Comparison of ENCODE assay signal across 8 cellular contexts in the genomic region with DNA sequence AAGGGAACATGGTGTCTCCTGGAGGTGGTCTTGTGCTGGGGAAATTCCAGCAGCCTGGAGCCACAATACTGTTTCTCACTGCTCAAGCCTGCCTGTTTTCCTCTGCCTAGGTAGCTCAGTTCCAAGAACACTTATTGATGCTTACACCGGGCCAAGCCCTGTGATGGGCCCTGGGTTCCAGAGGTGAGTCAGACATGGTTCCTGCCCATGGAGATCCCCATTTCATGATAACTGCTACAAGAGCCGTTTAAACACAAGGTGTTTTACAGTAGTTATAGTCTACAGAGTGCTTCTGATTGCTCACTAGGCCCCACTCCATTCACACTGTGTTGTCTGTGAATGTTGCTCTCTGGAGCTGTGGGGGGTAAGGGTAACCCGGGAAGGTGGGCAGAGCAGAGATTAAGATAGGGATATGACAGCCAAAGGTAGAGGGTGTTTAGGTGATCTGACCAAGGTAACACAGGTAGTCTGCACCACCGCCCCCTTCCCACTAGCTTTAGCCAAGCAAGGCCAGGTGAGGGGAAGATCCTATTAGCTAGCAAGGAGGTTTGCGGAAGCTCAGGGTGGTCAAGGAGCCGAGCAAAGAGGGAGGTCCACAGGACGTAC. TPM values are rescaled to one million over a fixed set of nuclear protein-coding genes. Genes with fewer than 3 reads are reported as not detected.
DNase-seq lines count a peak whose midpoint lies in the region; ATAC-seq, FAIRE-seq and TF ChIP-seq lines count a peak whose summit lies in the region.

No MANE protein-coding gene starts in this region.

- peak overlapping the region; percentile 78 for H3K4me3 Mint-ChIP-seq in activated T-cell treated with anti-CD3 and anti-CD28 coated beads, Interleukin-2, amount 50 U/mL, for 4 hours
- peak overlapping the region; percentile 84 for H3K4me3 Mint-ChIP-seq in type B pancreatic cell

- no peak for TF ChIP-seq EP300 in GM12878 (IDR thresholded peaks at IDR 0.05; ENCODE audit: borderline replicate concordance in 1 of 2, control insufficient read depth in 1 of 2, low read depth in 2 of 2, low read length in 2 of 2)

- SMC1A ChIA-PET in GM12878 (lab: Charles Lee; ENCODE audit: uncharacterized antibody, unreplicated experiment): interaction anchor here (1.0 to 1.5 kb wide), 2 partner anchors 9 to 11 kb away, joined by 3 read pairs; no protein-coding TSS in a partner anchor

- no peak for DNase-seq in activated T-cell treated with anti-CD3 and anti-CD28 coated beads, Interleukin-2, amount 50 U/mL, for 4 hours
- DNase-seq in activated T-cell treated with anti-CD3 and anti-CD28 coated beads for 4 hours (no peak), GM12878 (ENCODE audit: low read depth, low spot score) (no peak), lower lobe of right lung (no peak), type B pancreatic cell (ENCODE audit: extremely low spot score, unreplicated experiment) (no peak), amniotic stem cell (lab: John Stamatoyannopoulos, UW) (no peak), D721Med (ENCODE audit: insufficient read length, low spot score) (no peak), NCI-H1092 (lab: John Stamatoyannopoulos, UW) (no peak)

- H3K9me3 ChIP-seq in GM12878 (replicated peaks; ENCODE audit: control insufficient read depth, insufficient read depth, low read length) (no peaks in the 10 kb centered on the region), lower lobe of right lung (no peaks in the 10 kb centered on the region)

- BruUV-seq in GM12878 (replicated peaks; lab: Mats Ljungman, UMichigan): no TSS peak

- 43% methylated on average over 7 of the region's 7 CpGs for WGBS in GM12878 (ENCODE audit: insufficient coverage, insufficient replicate concordance, low lambda C conversion rate, missing lambda C conversion rate)

- peak overlapping the region; percentile 40 for H3K27ac Mint-ChIP-seq in type B pancreatic cell

- H3K27ac ChIP-seq in GM12878 (ENCODE audit: control insufficient read depth, insufficient read depth): no peak overlapping the region
- H3K27ac ChIP-seq in lower lobe of right lung: peak overlapping the region; percentile 93

- H3K9me3 Mint-ChIP-seq in activated T-cell treated with anti-CD3 and anti-CD28 coated beads, Interleukin-2, amount 50 U/mL, for 4 hours: no peaks in the 10 kb centered on the region
- H3K9me3 Mint-ChIP-seq in type B pancreatic cell: no peaks in the 10 kb centered on the region

- peaks cover 23% of the 10 kb centered on the region for H3K4me1 Mint-ChIP-seq in activated T-cell treated with anti-CD3 and anti-CD28 coated beads, Interleukin-2, amount 50 U/mL, for 4 hours (ENCODE audit: low read depth)
- no peaks in the 10 kb centered on the region for H3K4me1 Mint-ChIP-seq in type B pancreatic cell (ENCODE audit: unreplicated experiment)

- in situ Hi-C loops in GM12878 (cut with MboI): no loop called here

- FAIRE-seq in GM12878 (lab: Jason Lieb, UNC) (no peak), D721Med (lab: Jason Lieb, UNC) (no peak)

- H3K27me3 Mint-ChIP-seq in activated T-cell treated with anti-CD3 and anti-CD28 coated beads, Interleukin-2, amount 50 U/mL, for 4 hours (ENCODE audit: low read depth): no peaks in the 10 kb centered on the region
- H3K27me3 Mint-ChIP-seq in type B pancreatic cell: peaks cover 67% of the 10 kb centered on the region

- RAD21 ChIA-PET in GM12878 (lab: Charles Lee; ENCODE audit: unreplicated experiment): no interaction called here

- H3K27me3 ChIP-seq in GM12878 (replicated peaks in 1 of 2; ENCODE audit: control insufficient read depth in 2 of 2, insufficient read depth in 2 of 2, low read length in 1 of 2): no peaks in the 10 kb centered on the region
- H3K27me3 ChIP-seq in lower lobe of right lung (ENCODE audit: low read depth): no peaks in the 10 kb centered on the region

- CTCF ChIA-PET in GM12878 (lab: Yijun Ruan, JAX): interaction anchor here (1.4 kb wide), 1 partner anchor 12 kb away, joined by 5 read pairs; no protein-coding TSS in a partner anchor

- no peaks in the 10 kb centered on the region for H4K20me1 ChIP-seq in GM12878 (ENCODE audit: control insufficient read depth, insufficient read depth)

- no peaks in the 10 kb centered on the region for H3K36me3 ChIP-seq in GM12878 (ENCODE audit: control insufficient read depth in 2 of 2, insufficient read depth in 2 of 2, low read length in 1 of 2)
- H3K36me3 ChIP-seq in lower lobe of right lung: no peaks in the 10 kb centered on the region

- no peaks in the 10 kb centered on the region; the same call in 1 of the 2 replicates for H3K4me1 ChIP-seq in GM12878 (ENCODE audit: control insufficient read depth, insufficient read depth, low read length)
- peaks cover 29% of the 10 kb centered on the region for H3K4me1 ChIP-seq in lower lobe of right lung

- peak overlapping the region; percentile 79 for H3K4me2 ChIP-seq in GM12878 (ENCODE audit: control insufficient read depth, insufficient read depth)

- TF ChIP-seq CTCF in GM12878 (IDR thresholded peaks at IDR 0.05 in 2 of 3, conservative IDR thresholded peaks at IDR 0.05 in 1 of 3; ENCODE audit: control insufficient read depth in 2 of 3, extremely low read depth in 1 of 3, insufficient read depth in 1 of 3, low read depth in 3 of 3, low read length in 3 of 3): no peak
- no peak for TF ChIP-seq CTCF in lower lobe of right lung (IDR thresholded peaks at IDR 0.05)
- TF ChIP-seq CTCF in type B pancreatic cell (conservative IDR thresholded peaks at IDR 0.05): no peak
- TF ChIP-seq CTCF in D721Med (IDR thresholded peaks at IDR 0.05; ENCODE audit: insufficient read depth, missing control alignments): no peak

- no peak overlapping the region for H3K9ac ChIP-seq in GM12878 (ENCODE audit: control insufficient read depth, insufficient read depth, low read length)

- TF ChIP-seq RAD21 in GM12878 (IDR thresholded peaks at IDR 0.05; ENCODE audit: insufficient read depth, low read depth, low read length): no peak

- no peak for TF ChIP-seq POLR2A in GM12878 (IDR thresholded peaks at IDR 0.05; ENCODE audit: low read depth, low read length)

- intact Hi-C loops in GM12878 (cut with micrococcal nuclease; ENCODE audit: unreplicated experiment): no loop called here
- intact Hi-C loops in lower lobe of right lung (cut with DNase I): no loop called here

- H2AFZ ChIP-seq in GM12878 (ENCODE audit: control insufficient read depth, low read depth, low read length): peak overlapping the region; percentile 77

- H3K4me3 ChIP-seq in GM12878: peak overlapping the region; percentile 59; the same call in 1 of the 2 replicates
- peak overlapping the region; percentile 92 for H3K4me3 ChIP-seq in lower lobe of right lung

- POLR2A ChIA-PET in GM12878 (lab: Charles Lee): no interaction called here

- H3K36me3 Mint-ChIP-seq in activated T-cell treated with anti-CD3 and anti-CD28 coated beads, Interleukin-2, amount 50 U/mL, for 4 hours (ENCODE audit: insufficient read depth): no peaks in the 10 kb centered on the region
- H3K36me3 Mint-ChIP-seq in type B pancreatic cell: no peaks in the 10 kb centered on the region

- ATAC-seq in activated T-cell treated with anti-CD3 and anti-CD28 coated beads, Interleukin-2, amount 50 U/mL, for 4 hours: peak; percentile 9 to 15
- no peak for ATAC-seq in GM12878
- peak in 1 of 2 donors; percentile 23 for ATAC-seq in lower lobe of right lung

- no peaks in the 10 kb centered on the region for H3K79me2 ChIP-seq in GM12878 (ENCODE audit: control insufficient read depth, insufficient read depth, low read length)

TF ChIP-seq in GM12878, 131 proteins besides CTCF, POLR2A, EP300 and RAD21 (continues in another document):
- no peak for TF ChIP-seq PML (IDR thresholded peaks at IDR 0.05; ENCODE audit: low read length)
- TF ChIP-seq, protein P1, sequence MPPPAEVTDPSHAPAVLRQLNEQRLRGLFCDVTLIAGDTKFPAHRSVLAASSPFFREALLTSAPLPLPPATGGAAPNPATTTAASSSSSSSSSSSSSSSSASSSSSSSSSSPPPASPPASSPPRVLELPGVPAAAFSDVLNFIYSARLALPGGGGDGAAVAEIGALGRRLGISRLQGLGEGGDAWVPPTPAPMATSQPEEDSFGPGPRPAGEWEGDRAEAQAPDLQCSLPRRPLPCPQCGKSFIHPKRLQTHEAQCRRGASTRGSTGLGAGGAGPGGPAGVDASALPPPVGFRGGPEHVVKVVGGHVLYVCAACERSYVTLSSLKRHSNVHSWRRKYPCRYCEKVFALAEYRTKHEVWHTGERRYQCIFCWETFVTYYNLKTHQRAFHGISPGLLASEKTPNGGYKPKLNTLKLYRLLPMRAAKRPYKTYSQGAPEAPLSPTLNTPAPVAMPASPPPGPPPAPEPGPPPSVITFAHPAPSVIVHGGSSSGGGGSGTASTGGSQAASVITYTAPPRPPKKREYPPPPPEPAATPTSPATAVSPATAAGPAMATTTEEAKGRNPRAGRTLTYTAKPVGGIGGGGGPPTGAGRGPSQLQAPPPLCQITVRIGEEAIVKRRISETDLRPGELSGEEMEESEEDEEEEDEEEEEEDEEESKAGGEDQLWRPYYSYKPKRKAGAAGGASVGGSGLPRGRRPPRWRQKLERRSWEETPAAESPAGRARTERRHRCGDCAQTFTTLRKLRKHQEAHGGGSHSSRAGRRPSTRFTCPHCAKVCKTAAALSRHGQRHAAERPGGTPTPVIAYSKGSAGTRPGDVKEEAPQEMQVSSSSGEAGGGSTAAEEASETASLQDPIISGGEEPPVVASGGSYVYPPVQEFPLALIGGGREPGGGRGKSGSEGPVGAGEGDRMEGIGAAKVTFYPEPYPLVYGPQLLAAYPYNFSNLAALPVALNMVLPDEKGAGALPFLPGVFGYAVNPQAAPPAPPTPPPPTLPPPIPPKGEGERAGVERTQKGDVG (CRISPR knock-in tag; IDR thresholded peaks at IDR 0.05): no peak

RNA-seq across cellular contexts. Expression of gene MICAL2, which starts 0.7 kb away (rescaled TPM):
- 100 to 1,000 TPM in 1 of 3 donors, 10 to 100 TPM in 2; 70.3 to 118 (median 71.4) TPM for total RNA-seq in activated T-cell treated with anti-CD3 and anti-CD28 coated beads, Interleukin-2, amount 50 U/mL, for 4 hours
- 1.7 and 2.6 TPM in 2 replicates for total RNA-seq in GM12878 (2013; cell fraction: nucleolus; rRNA removed)
- total RNA-seq in GM12878 (2014; rRNA removed): 2.2 and 3.4 TPM in 2 replicates
- total RNA-seq in GM12878 (2014; rRNA removed; fragmentation: Illumina TruSeq; extraction: Trizol): 2.9 and 3.6 TPM in 2 replicates
- 4.9 and 5.6 TPM in 2 replicates for total RNA-seq in GM12878 (2021)
- 0.41 TPM for polyA plus RNA-seq in GM12878 (2011; ENCODE audit: low read depth)
- 1.3 and 1.8 TPM in 2 replicates for polyA plus RNA-seq in GM12878 (2011; rRNA removed)
- polyA plus RNA-seq in GM12878 (2011; cell fraction: cytosol; rRNA removed): 0.69 and 1.3 TPM in 2 replicates
- polyA plus RNA-seq in GM12878 (2011; cell fraction: nucleus; rRNA removed): 1.3 and 1.9 TPM in 2 replicates
- polyA plus RNA-seq in GM12878 (2012): 0.27 and 0.81 TPM in 2 replicates
- polyA plus RNA-seq in GM12878 (2014; fragmentation: Illumina TruSeq; extraction: Trizol): 1.5 and 2.6 TPM in 2 replicates
- polyA plus RNA-seq in GM12878 (2014; fragmentation: Nextera tagmentation; extraction: Ambion mirVana): 1 to 10 TPM in 1 of 2 experiments, under 1 TPM in 1; 0.90 to 1.5 TPM
- 2.0 and 2.5 TPM in 2 replicates for polyA plus RNA-seq in GM12878 (2014; rRNA removed)
- 1 to 10 TPM; 1.7 to 2.9 TPM for polyA plus RNA-seq in GM12878 (2016; fragmentation: Nextera tagmentation; extraction: Ambion mirVana)
- polyA minus RNA-seq in GM12878 (2011; rRNA and poly(A)+ RNA removed): 2.8 and 6.8 TPM in 2 replicates
- polyA minus RNA-seq in GM12878 (2011; cell fraction: cytosol; rRNA and poly(A)+ RNA removed): 1.6 and 1.7 TPM in 2 replicates
- 2.7 and 4.9 TPM in 2 replicates for polyA minus RNA-seq in GM12878 (2011; cell fraction: nucleus; rRNA and poly(A)+ RNA removed)
- 127 TPM for total RNA-seq in lower lobe of right lung
- 35.7 and 38.0 TPM in 2 replicates for total RNA-seq in type B pancreatic cell (ENCODE audit: low replicate concordance)
